26 cellular contexts compared by ENCODE assay signal in the genomic region with DNA sequence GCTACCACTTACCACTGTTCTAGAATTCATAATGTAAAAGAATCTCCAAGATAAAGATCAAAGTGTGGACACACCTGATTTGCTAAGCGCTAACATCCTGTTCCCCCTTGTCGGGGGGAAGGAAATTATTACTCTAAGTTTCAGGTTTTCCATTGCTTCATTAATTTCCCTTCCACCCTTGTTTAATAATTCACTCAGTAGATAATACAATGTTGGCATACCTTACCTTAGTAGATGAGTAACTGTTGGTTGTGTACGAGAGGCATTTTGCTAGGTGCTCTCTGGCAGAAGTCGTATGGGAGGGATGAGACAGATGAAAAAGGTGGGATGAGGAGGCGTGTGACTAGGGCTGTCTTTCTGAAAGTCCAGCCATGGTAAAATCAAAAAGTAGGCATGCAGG.
"Had no signal": no experiment of that assay in that cellular context is flagged by ENCODE, and none has a peak within 500 bp of the region (broad histone marks: within the 10 kb centered on the region; RNA-seq: fewer than 3 reads in every experiment).

No MANE protein-coding gene starts in this region.

- H3K27ac Mint-ChIP-seq: activated CD4-positive, alpha-beta T cell treated with anti-CD3 and anti-CD28 coated beads for 36 hours; activated CD8-positive, alpha-beta memory T cell treated with anti-CD3 and anti-CD28 coated beads, Interleukin-2, amount 10 ng/mL, durations not matched to agents 7 days and 5 days; activated CD8-positive, alpha-beta T cell treated with anti-CD3 and anti-CD28 coated beads, Interleukin-2, amount 10 ng/mL, durations not matched to agents 7 days and 5 days; activated naive CD8-positive, alpha-beta T cell; activated T-cell treated with anti-CD3 and anti-CD28 coated beads, Interleukin-2, amount 50 U/mL, for 72 hours; mesothelial cell of epicardium; neural progenitor cell; stimulated activated memory B cell treated with anti-CD40 and anti-IgM and Interleukin-4, amounts not matched to agents 10 μg/mL and 1 μg/mL and 100 μg/mL, for 72 hours; stimulated activated naive CD8-positive, alpha-beta T cell treated with anti-CD3 and anti-CD28 coated beads, Interleukin-15, amount 100 ng/mL, for 72 hours; T-cell; T-helper 2 cell treated with Interferon-gamma antibody and Interleukin-4, amounts not matched to agents 5 μg/mL and 100 μg/mL, for 36 hours; type B pancreatic cell had no signal

- H3K4me3 Mint-ChIP-seq: activated CD4-positive, alpha-beta T cell treated with anti-CD3 and anti-CD28 coated beads for 36 hours; activated CD8-positive, alpha-beta memory T cell treated with anti-CD3 and anti-CD28 coated beads, Interleukin-2, amount 10 ng/mL, durations not matched to agents 7 days and 5 days; activated CD8-positive, alpha-beta T cell treated with anti-CD3 and anti-CD28 coated beads, Interleukin-2, amount 10 ng/mL, durations not matched to agents 7 days and 5 days; activated naive CD8-positive, alpha-beta T cell; activated T-cell treated with anti-CD3 and anti-CD28 coated beads, Interleukin-2, amount 50 U/mL, for 72 hours; mesothelial cell of epicardium; naive thymus-derived CD8-positive, alpha-beta T cell; neural progenitor cell; stimulated activated memory B cell treated with anti-CD40 and anti-IgM and Interleukin-4, amounts not matched to agents 10 μg/mL and 1 μg/mL and 100 μg/mL, for 72 hours; stimulated activated naive CD8-positive, alpha-beta T cell treated with anti-CD3 and anti-CD28 coated beads, Interleukin-15, amount 100 ng/mL, for 72 hours; T-cell; T-helper 2 cell treated with Interferon-gamma antibody and Interleukin-4, amounts not matched to agents 5 μg/mL and 100 μg/mL, for 36 hours; type B pancreatic cell had no signal

- H3K4me2 ChIP-seq: neural progenitor cell had no signal

- H3K36me3 ChIP-seq: esophagus squamous epithelium, vagina had no signal

- H2AFZ ChIP-seq: neural progenitor cell had no signal

- ATAC-seq: activated CD4-positive, alpha-beta T cell treated with anti-CD3 and anti-CD28 coated beads for 36 hours; activated CD8-positive, alpha-beta memory T cell treated with anti-CD3 and anti-CD28 coated beads, Interleukin-2, amount 10 ng/mL, durations not matched to agents 7 days and 5 days; activated CD8-positive, alpha-beta T cell treated with anti-CD3 and anti-CD28 coated beads, Interleukin-2, amount 10 ng/mL, durations not matched to agents 7 days and 5 days; activated T-cell treated with anti-CD3 and anti-CD28 coated beads, Interleukin-2, amount 50 U/mL, for 72 hours; left colon; naive thymus-derived CD8-positive, alpha-beta T cell; stimulated activated memory B cell treated with anti-CD40 and anti-IgM and Interleukin-4, amounts not matched to agents 10 μg/mL and 1 μg/mL and 100 μg/mL, for 72 hours; stimulated activated naive CD8-positive, alpha-beta T cell treated with anti-CD3 and anti-CD28 coated beads, Interleukin-15, amount 100 ng/mL, for 72 hours; T-cell had no signal

- H3K4me3 ChIP-seq: esophagus squamous epithelium, neural progenitor cell, vagina had no signal

- H3K4me1 Mint-ChIP-seq: activated CD4-positive, alpha-beta T cell treated with anti-CD3 and anti-CD28 coated beads for 36 hours; activated CD8-positive, alpha-beta memory T cell treated with anti-CD3 and anti-CD28 coated beads, Interleukin-2, amount 10 ng/mL, durations not matched to agents 7 days and 5 days; naive thymus-derived CD8-positive, alpha-beta T cell; neural progenitor cell; stimulated activated memory B cell treated with anti-CD40 and anti-IgM and Interleukin-4, amounts not matched to agents 10 μg/mL and 1 μg/mL and 100 μg/mL, for 72 hours; stimulated activated naive CD8-positive, alpha-beta T cell treated with anti-CD3 and anti-CD28 coated beads, Interleukin-15, amount 100 ng/mL, for 72 hours; T-cell had no signal

- H3K27ac ChIP-seq: esophagus squamous epithelium, neural progenitor cell, vagina had no signal

- H3K27me3 ChIP-seq: esophagus squamous epithelium, neural progenitor cell, vagina had no signal

- H3K4me1 ChIP-seq: esophagus squamous epithelium, neural progenitor cell, vagina had no signal

- H3K9me3 ChIP-seq: esophagus squamous epithelium, vagina had no signal

- H3K36me3 Mint-ChIP-seq: activated CD8-positive, alpha-beta memory T cell treated with anti-CD3 and anti-CD28 coated beads, Interleukin-2, amount 10 ng/mL, durations not matched to agents 7 days and 5 days; activated naive CD8-positive, alpha-beta T cell; mesothelial cell of epicardium; naive thymus-derived CD8-positive, alpha-beta T cell; neural progenitor cell; stimulated activated memory B cell treated with anti-CD40 and anti-IgM and Interleukin-4, amounts not matched to agents 10 μg/mL and 1 μg/mL and 100 μg/mL, for 72 hours; T-cell; type B pancreatic cell had no signal

- H3K9me3 Mint-ChIP-seq: type B pancreatic cell had no signal

- H3K27me3 Mint-ChIP-seq: activated CD8-positive, alpha-beta memory T cell treated with anti-CD3 and anti-CD28 coated beads, Interleukin-2, amount 10 ng/mL, durations not matched to agents 7 days and 5 days; stimulated activated memory B cell treated with anti-CD40 and anti-IgM and Interleukin-4, amounts not matched to agents 10 μg/mL and 1 μg/mL and 100 μg/mL, for 72 hours; stimulated activated naive CD8-positive, alpha-beta T cell treated with anti-CD3 and anti-CD28 coated beads, Interleukin-15, amount 100 ng/mL, for 72 hours; T-cell; type B pancreatic cell had no signal

- DNase-seq: activated CD4-positive, alpha-beta T cell treated with anti-CD3 and anti-CD28 coated beads for 36 hours; activated CD4-positive, CD25-positive, alpha-beta regulatory T cell; activated CD8-positive, alpha-beta memory T cell treated with anti-CD3 and anti-CD28 coated beads, Interleukin-2, amount 10 ng/mL, durations not matched to agents 7 days and 5 days; activated CD8-positive, alpha-beta T cell treated with anti-CD3 and anti-CD28 coated beads, Interleukin-2, amount 10 ng/mL, durations not matched to agents 7 days and 5 days; activated naive CD4-positive, alpha-beta T cell; activated T-cell treated with anti-CD3 and anti-CD28 coated beads, Interleukin-2, amount 50 U/mL, for 72 hours; anterior cingulate cortex; dermis blood vessel endothelial cell; effector CD4-positive, alpha-beta T cell; esophagus squamous epithelium; foreskin melanocyte; left colon; naive thymus-derived CD8-positive, alpha-beta T cell; occipital lobe; stimulated activated CD4-positive, alpha-beta T cell treated with anti-CD3 and anti-CD28 coated beads, Interleukin-4, amount 100 ng/mL, for 4 hours; stimulated activated CD8-positive, alpha-beta memory T cell treated with anti-CD3 and anti-CD28 coated beads, Interleukin-4, amount 100 ng/mL, for 48 hours; stimulated activated naive CD8-positive, alpha-beta T cell treated with anti-CD3 and anti-CD28 coated beads, Interleukin-15, amount 100 ng/mL, for 72 hours; substantia nigra; T-cell had no signal
